In the genomic region with DNA sequence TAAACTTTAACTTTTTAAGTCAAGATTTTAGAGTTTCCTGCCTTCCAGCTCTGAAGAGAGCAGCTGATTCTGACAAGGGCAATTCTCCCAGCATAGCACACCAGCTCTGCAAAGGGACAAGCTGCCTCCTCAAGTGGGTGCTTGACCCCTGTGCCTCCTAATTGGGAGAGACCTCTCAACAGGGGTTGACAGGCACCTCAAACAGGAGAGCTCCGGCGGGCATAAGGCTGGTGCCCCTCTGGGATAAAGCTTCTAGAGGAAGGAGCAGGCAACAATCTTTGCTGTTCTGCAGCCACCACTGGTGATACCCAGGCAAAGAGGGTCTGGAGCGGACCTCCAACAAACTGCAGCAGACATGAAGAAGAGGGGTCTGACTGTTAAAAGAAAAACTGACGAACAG, we compare ENCODE assay signal across 26 cellular contexts.
DNase-seq lines count a peak whose midpoint lies in the region; ATAC-seq and TF ChIP-seq lines count a peak whose summit lies in the region.
"Had no signal": no experiment of that assay in that cellular context is flagged by ENCODE, and none has a peak within 500 bp of the region (broad histone marks: within the 10 kb centered on the region; RNA-seq: fewer than 3 reads in every experiment).

No MANE protein-coding gene starts in this region.

- no peak for ATAC-seq in heart right ventricle
- ATAC-seq: HCT116, Panc1 had no signal

- no peaks in the 10 kb centered on the region for H3K9me3 Mint-ChIP-seq in activated naive CD8-positive, alpha-beta T cell treated with anti-CD3 and anti-CD28 coated beads for 36 hours

- no peak overlapping the region for H3K4me2 ChIP-seq in OCI-LY7 (ENCODE audit: low read length)
- H3K4me2 ChIP-seq in mesenchymal stem cell (ENCODE audit: low read length, poor library complexity, severe bottlenecking) = no peak overlapping the region
- H3K4me2 ChIP-seq in MM.1S (ENCODE audit: low read depth, low read length) = no peak overlapping the region
- H3K4me2 ChIP-seq: KMS-11, SK-N-SH had no signal

- CTCF ChIA-PET in OCI-LY7 (lab: Charles Lee; ENCODE audit: unreplicated experiment) = interaction anchor here (0.6 kb wide), 1 partner anchor 152 kb away, joined by 3 read pairs; no protein-coding TSS in a partner anchor

- no peaks in the 10 kb centered on the region for H3K27me3 Mint-ChIP-seq in activated naive CD8-positive, alpha-beta T cell treated with anti-CD3 and anti-CD28 coated beads for 36 hours
- H3K27me3 Mint-ChIP-seq: CD8-positive, alpha-beta memory T cell; IgD-negative memory B cell had no signal

- H3K4me3 ChIP-seq in heart right ventricle = no peak overlapping the region
- no peak overlapping the region for H3K4me3 ChIP-seq in OCI-LY7 (ENCODE audit: low read depth, low read length, poor library complexity, severe bottlenecking)
- no peak overlapping the region for H3K4me3 ChIP-seq in mesenchymal stem cell (ENCODE audit: insufficient read depth in 1 of 2, low read depth in 1 of 2, low read length in 2 of 2)
- no peak overlapping the region for H3K4me3 ChIP-seq in MM.1S (ENCODE audit: low read length)

- no peak overlapping the region for H4K8ac ChIP-seq in mesenchymal stem cell (ENCODE audit: low read length)

- no peak for TF ChIP-seq CTCF in heart right ventricle (IDR thresholded peaks at IDR 0.05)
- TF ChIP-seq CTCF in OCI-LY7 (conservative IDR thresholded peaks at IDR 0.05; ENCODE audit: low read length) = no peak
- no peak for TF ChIP-seq CTCF in MM.1S (IDR thresholded peaks at IDR 0.05; ENCODE audit: low read length)

- H3K27me3 ChIP-seq in heart right ventricle (no peaks in the 10 kb centered on the region), mesenchymal stem cell (ENCODE audit: control insufficient read depth in 1 of 2, insufficient read depth in 1 of 2, low read length in 2 of 2) (no peaks in the 10 kb centered on the region), MM.1S (replicated peaks; ENCODE audit: insufficient read depth, low read length) (no peaks in the 10 kb centered on the region)

- H3K27ac ChIP-seq in heart right ventricle (no peak overlapping the region), OCI-LY7 (ENCODE audit: low read depth, low read length, poor library complexity, severe bottlenecking) (no peak overlapping the region), mesenchymal stem cell (ENCODE audit: low read length, poor library complexity, severe bottlenecking) (no peak overlapping the region), MM.1S (ENCODE audit: low read length) (no peak overlapping the region)
- H3K27ac ChIP-seq: C4-2B, KMS-11, RWPE1 had no signal

- POLR2A ChIA-PET in OCI-LY7 (lab: Charles Lee) = interaction anchor here (0.8 to 2.5 kb wide), 9 partner anchors 8 to 362 kb away, joined by 3 to 9 read pairs (median 4); no protein-coding TSS in a partner anchor

- no peaks in the 10 kb centered on the region for H3K36me3 Mint-ChIP-seq in activated naive CD8-positive, alpha-beta T cell treated with anti-CD3 and anti-CD28 coated beads for 36 hours
- H3K36me3 Mint-ChIP-seq: IgD-negative memory B cell had no signal

- H2BK15ac ChIP-seq in mesenchymal stem cell (ENCODE audit: low read depth, poor library complexity, severe bottlenecking) = no peak overlapping the region

- H4K20me1 ChIP-seq in OCI-LY7 (ENCODE audit: insufficient read depth, low read length) = no peaks in the 10 kb centered on the region
- H4K20me1 ChIP-seq in MM.1S (ENCODE audit: insufficient read depth, low read length) = no peaks in the 10 kb centered on the region

- no peaks in the 10 kb centered on the region for H3K4me1 Mint-ChIP-seq in activated naive CD8-positive, alpha-beta T cell treated with anti-CD3 and anti-CD28 coated beads for 36 hours
- H3K4me1 Mint-ChIP-seq: CD8-positive, alpha-beta memory T cell; IgD-negative memory B cell had no signal

- DNase-seq in cardiac septum (ENCODE audit: low spot score) (peak; percentile 57), heart right ventricle (no peak), OCI-LY7 (ENCODE audit: low spot score) (no peak), mesenchymal stem cell (no peak), MM.1S (no peak)
- DNase-seq in activated naive CD8-positive, alpha-beta T cell treated with anti-CD3 and anti-CD28 coated beads for 36 hours = no peak
- DNase-seq in effector CD8-positive, alpha-beta T cell (lab: John Stamatoyannopoulos, UW) = no peak
- DNase-seq: CD8-positive, alpha-beta memory T cell; DMS 273 treated with DMSO at 0.1 percent for 48 hours; DMS79; MV-4-11; NCI-H1105; NCI-H1436 treated with DMSO at 0.1 percent for 48 hours; NCI-H187 treated with DMSO at 0.1 percent for 48 hours; NCI-H2171 treated with DMSO at 0.1 percent for 48 hours; NCI-H345; NCI-H510A treated with DMSO at 0.1 percent for 48 hours; NCI-H774; NK-92 treated with Interleukin-12 subunit alpha and Interleukin-12 subunit beta, amount 100 ng/mL, for 24 hours; SK-N-SH had no signal

- H3K36me3 ChIP-seq in heart right ventricle (no peaks in the 10 kb centered on the region), OCI-LY7 (ENCODE audit: insufficient read depth, low read length) (peaks cover 27% of the 10 kb centered on the region), mesenchymal stem cell (ENCODE audit: control insufficient read depth in 1 of 2, insufficient read depth in 2 of 2, low read depth in 1 of 2, low read length in 2 of 2) (no peaks in the 10 kb centered on the region), MM.1S (replicated peaks; ENCODE audit: insufficient read depth, low read length) (no peaks in the 10 kb centered on the region)

- no peak overlapping the region for H3K18ac ChIP-seq in mesenchymal stem cell (ENCODE audit: low read depth in 1 of 2, low read length in 2 of 2)

- H2BK5ac ChIP-seq in mesenchymal stem cell (ENCODE audit: low read depth, low read length, poor library complexity, severe bottlenecking) = no peak overlapping the region

- 66 to 73% methylated on average over 4 of the region's 4 CpGs for WGBS in heart right ventricle, 2 donors
- 82% methylated on average over 3 of the region's 4 CpGs for WGBS in mesenchymal stem cell

- H2BK120ac ChIP-seq in mesenchymal stem cell (ENCODE audit: low read depth, low read length) = no peak overlapping the region

- no peak overlapping the region for H3K4me3 Mint-ChIP-seq in activated naive CD8-positive, alpha-beta T cell treated with anti-CD3 and anti-CD28 coated beads for 36 hours
- H3K4me3 Mint-ChIP-seq: CD8-positive, alpha-beta memory T cell; IgD-negative memory B cell had no signal

- peaks cover 0 to 3% (median 0%) of the 10 kb centered on the region in 11 donors for H3K9me3 ChIP-seq in heart right ventricle
- peaks cover 53% of the 10 kb centered on the region; the same call in 1 of the 2 replicates for H3K9me3 ChIP-seq in OCI-LY7 (ENCODE audit: low read length)
- H3K9me3 ChIP-seq in mesenchymal stem cell (ENCODE audit: control insufficient read depth, low read length) = no peaks in the 10 kb centered on the region
- no peaks in the 10 kb centered on the region for H3K9me3 ChIP-seq in MM.1S (replicated peaks; ENCODE audit: insufficient read depth, low read length)
- H3K9me3 ChIP-seq: SK-N-SH had no signal

- H3K4ac ChIP-seq in mesenchymal stem cell (ENCODE audit: low read depth in 1 of 2, low read length in 2 of 2) = no peak overlapping the region

- peak overlapping the region; percentile 34 for H4K91ac ChIP-seq in mesenchymal stem cell (ENCODE audit: low read length)

- H3K9me2 ChIP-seq in OCI-LY7 (ENCODE audit: insufficient read depth, low read length) = no peaks in the 10 kb centered on the region
- H3K9me2 ChIP-seq in MM.1S (replicated peaks; ENCODE audit: insufficient read depth, low read length) = no peaks in the 10 kb centered on the region
- H3K9me2 ChIP-seq: SK-N-SH had no signal

- no peaks in the 10 kb centered on the region for H3K4me1 ChIP-seq in heart right ventricle
- H3K4me1 ChIP-seq in OCI-LY7 (ENCODE audit: insufficient read depth, low read length, poor library complexity, severe bottlenecking) = peaks cover 5% of the 10 kb centered on the region
- H3K4me1 ChIP-seq in mesenchymal stem cell (ENCODE audit: control insufficient read depth, insufficient read depth, low read depth, low read length) = no peaks in the 10 kb centered on the region
- no peaks in the 10 kb centered on the region for H3K4me1 ChIP-seq in MM.1S (ENCODE audit: low read length)

- no peaks in the 10 kb centered on the region for H3F3A ChIP-seq in MM.1S (ENCODE audit: insufficient read depth, low read length)

- H2AFZ ChIP-seq in OCI-LY7 (ENCODE audit: low read length) (peak overlapping the region; percentile 32), mesenchymal stem cell (ENCODE audit: low read depth, low read length) (no peak overlapping the region), MM.1S (ENCODE audit: low read length) (no peak overlapping the region)

- no peak overlapping the region for H3K14ac ChIP-seq in mesenchymal stem cell (ENCODE audit: low read length in 2 of 2)

- H3K79me2 ChIP-seq in OCI-LY7 (ENCODE audit: insufficient read depth, low read depth, low read length) = no peaks in the 10 kb centered on the region
- no peaks in the 10 kb centered on the region for H3K79me2 ChIP-seq in MM.1S (ENCODE audit: low read length)

- no peak overlapping the region for H3K27ac Mint-ChIP-seq in activated naive CD8-positive, alpha-beta T cell treated with anti-CD3 and anti-CD28 coated beads for 36 hours
- H3K27ac Mint-ChIP-seq: CD8-positive, alpha-beta memory T cell; IgD-negative memory B cell had no signal

- H3K79me1 ChIP-seq in mesenchymal stem cell (replicated peaks; ENCODE audit: low read length, poor library complexity, severe bottlenecking) = no peaks in the 10 kb centered on the region

- BruUV-seq in OCI-LY7 (replicated peaks; lab: Mats Ljungman, UMichigan) = no TSS peak

- H2BK12ac ChIP-seq in mesenchymal stem cell (ENCODE audit: low read length in 2 of 2) = no peak overlapping the region

- intact Hi-C loops in cardiac septum (cut with DNase I) = no loop called here
- intact Hi-C loops in heart right ventricle (cut with DNase I) = no loop called here
- intact Hi-C loops in OCI-LY7 (cut with micrococcal nuclease; ENCODE audit: unreplicated experiment) = no loop called here

- H2AK5ac ChIP-seq in mesenchymal stem cell (ENCODE audit: low read length, severe bottlenecking) = no peak overlapping the region

- H3K9ac ChIP-seq in mesenchymal stem cell (ENCODE audit: low read length) (no peak overlapping the region), MM.1S (ENCODE audit: low read length) (no peak overlapping the region)
- H3K9ac ChIP-seq: KMS-11, SK-N-SH had no signal

- H3K23ac ChIP-seq in mesenchymal stem cell (ENCODE audit: low read length in 2 of 2) = no peak overlapping the region
